In genomic region chr5:147382776-147383175, GRCh38 we compare ENCODE assay signal across 15 cellular contexts.
DNase-seq lines count a peak whose midpoint lies in the region; ATAC-seq and TF ChIP-seq lines count a peak whose summit lies in the region.
"Had no signal": no experiment of that assay in that cellular context is flagged by ENCODE, and none has a peak within 500 bp of the region (broad histone marks: within the 10 kb centered on the region; RNA-seq: fewer than 3 reads in every experiment).

No MANE protein-coding gene starts in this region.

- H3K9ac ChIP-seq in neuronal stem cell (ENCODE audit: low read depth, low read length, poor library complexity): peak overlapping the region; percentile 24
- H3K9ac ChIP-seq: BLaER1 treated with 17β-estradiol and CSF1 and Interleukin-3, amounts not matched to agents 10 nM and 100 nM had no signal

- H3K36me3 ChIP-seq in BJ (ENCODE audit: control insufficient read depth, insufficient read depth, low read length): no peaks in the 10 kb centered on the region
- H3K36me3 ChIP-seq in neuronal stem cell (replicated peaks in 1 of 2; ENCODE audit: control insufficient read depth in 2 of 2, insufficient read depth in 2 of 2, low read length in 2 of 2): no peaks in the 10 kb centered on the region
- no peaks in the 10 kb centered on the region for H3K36me3 ChIP-seq in effector memory CD4-positive, alpha-beta T cell (ENCODE audit: control insufficient read depth, insufficient read depth, low read length)
- H3K36me3 ChIP-seq: BLaER1 treated with 17β-estradiol and CSF1 and Interleukin-3, amounts not matched to agents 10 nM and 100 nM; upper lobe of left lung had no signal

- peak overlapping the region; percentile 84 for H2AFZ ChIP-seq in neuronal stem cell (ENCODE audit: low read length)

- H2BK12ac ChIP-seq in neuronal stem cell (ENCODE audit: low read length): no peak overlapping the region

- peaks cover 4 to 7% of the 10 kb centered on the region in 2 donors for H3K4me1 ChIP-seq in neuronal stem cell (ENCODE audit: control insufficient read depth in 2 of 2, insufficient read depth in 1 of 2, low read depth in 1 of 2, low read length in 2 of 2)
- H3K4me1 ChIP-seq in effector memory CD4-positive, alpha-beta T cell (ENCODE audit: control insufficient read depth, insufficient read depth, low read length, poor library complexity, severe bottlenecking): no peaks in the 10 kb centered on the region
- H3K4me1 ChIP-seq: BLaER1 treated with 17β-estradiol and CSF1 and Interleukin-3, amounts not matched to agents 10 nM and 100 nM; upper lobe of left lung had no signal

- CTCF ChIA-PET in BJ (lab: Yijun Ruan, JAX): interaction anchor here (1.0 to 3.6 kb wide), 5 partner anchors 8 to 177 kb away, joined by 3 to 12 read pairs (median 4); no protein-coding TSS in a partner anchor

- WGBS in neuronal stem cell (ENCODE audit: extremely low coverage in 2 of 2, insufficient read length in 2 of 2, insufficient replicate concordance in 1 of 2), 2 donors: no CpG with 5 or more reads among the region's 4 CpGs

- H4K8ac ChIP-seq in neuronal stem cell (ENCODE audit: low read depth, low read length): no peak overlapping the region

- TF ChIP-seq CTCF in BJ (IDR thresholded peaks at IDR 0.05; ENCODE audit: insufficient read depth, low read depth, low read length) (no peak), fibroblast of the aortic adventitia (IDR thresholded peaks at IDR 0.05; ENCODE audit: insufficient read depth, low read length) (no peak)

- H3K23ac ChIP-seq in neuronal stem cell (ENCODE audit: low read depth, low read length, poor library complexity): no peak overlapping the region

- peaks cover 6 to 16% of the 10 kb centered on the region in 2 donors for H3K9me3 ChIP-seq in neuronal stem cell (replicated peaks in 1 of 2; ENCODE audit: control insufficient read depth in 2 of 2, insufficient read depth in 1 of 2, low read depth in 1 of 2, low read length in 2 of 2)
- H3K9me3 ChIP-seq in effector memory CD4-positive, alpha-beta T cell (ENCODE audit: control insufficient read depth, low read length): no peaks in the 10 kb centered on the region
- H3K9me3 ChIP-seq: upper lobe of left lung had no signal

- H2BK15ac ChIP-seq in neuronal stem cell (ENCODE audit: low read length): no peak overlapping the region

- H3K4me2 ChIP-seq in neuronal stem cell (ENCODE audit: insufficient read depth, low read length, poor library complexity, severe bottlenecking): no peak overlapping the region
- H3K4me2 ChIP-seq: BLaER1 treated with 17β-estradiol and CSF1 and Interleukin-3, amounts not matched to agents 10 nM and 100 nM had no signal

- no peaks in the 10 kb centered on the region for H3K27me3 ChIP-seq in BJ (ENCODE audit: control insufficient read depth, insufficient read depth, low read length)
- no peaks in the 10 kb centered on the region for H3K27me3 ChIP-seq in neuronal stem cell (ENCODE audit: control insufficient read depth in 3 of 3, insufficient read depth in 3 of 3, low read depth in 1 of 3, low read length in 3 of 3)
- H3K27me3 ChIP-seq in effector memory CD4-positive, alpha-beta T cell (replicated peaks; ENCODE audit: control insufficient read depth, insufficient read depth, low read length, poor library complexity, severe bottlenecking): no peaks in the 10 kb centered on the region
- H3K27me3 ChIP-seq: BLaER1 treated with 17β-estradiol and CSF1 and Interleukin-3, amounts not matched to agents 10 nM and 100 nM; upper lobe of left lung had no signal

- no peak overlapping the region for H3K27ac ChIP-seq in neuronal stem cell (replicated peaks; ENCODE audit: low read length)
- H3K27ac ChIP-seq in effector memory CD4-positive, alpha-beta T cell (ENCODE audit: insufficient read depth, low read length, poor library complexity, severe bottlenecking): no peak overlapping the region
- H3K27ac ChIP-seq: BLaER1 treated with 17β-estradiol and CSF1 and Interleukin-3, amounts not matched to agents 10 nM and 100 nM; upper lobe of left lung had no signal

- no peaks in the 10 kb centered on the region for H3K79me1 ChIP-seq in neuronal stem cell (ENCODE audit: low read depth, low read length)

- no peak overlapping the region for H4K91ac ChIP-seq in neuronal stem cell (ENCODE audit: low read depth, low read length, poor library complexity)

- peak overlapping the region; percentile 48 for H3K4me3 ChIP-seq in BJ (ENCODE audit: low read depth, low read length)
- peak overlapping the region; percentile 66 for H3K4me3 ChIP-seq in fibroblast of the aortic adventitia (ENCODE audit: low read depth, low read length)
- no peak overlapping the region for H3K4me3 ChIP-seq in neuronal stem cell (ENCODE audit: low read length in 2 of 2)
- no peak overlapping the region for H3K4me3 ChIP-seq in effector memory CD4-positive, alpha-beta T cell (ENCODE audit: insufficient read depth, low read depth, low read length, poor library complexity, severe bottlenecking)
- H3K4me3 ChIP-seq: BLaER1 treated with 17β-estradiol and CSF1 and Interleukin-3, amounts not matched to agents 10 nM and 100 nM; upper lobe of left lung had no signal

- ATAC-seq in HG02981 (IDR thresholded peaks at IDR 0.05; ENCODE audit: unreplicated experiment): no peak
- ATAC-seq: natural killer cell treated with Interleukin-12 subunit alpha and Interleukin-12 subunit beta and Interleukin-15 and Interleukin-18, amount 100 ng/mL, for 72 hours had no signal

- no peak overlapping the region for H3K18ac ChIP-seq in neuronal stem cell (ENCODE audit: low read length)

- POLR2A ChIA-PET in BJ (lab: Charles Lee): no interaction called here

- no peak overlapping the region for H3K14ac ChIP-seq in neuronal stem cell (ENCODE audit: low read length)

- H2AK5ac ChIP-seq in neuronal stem cell (ENCODE audit: low read depth, low read length): no peak overlapping the region

- no peak overlapping the region for H3K4ac ChIP-seq in neuronal stem cell (ENCODE audit: low read length)

- no peak overlapping the region for H2BK5ac ChIP-seq in neuronal stem cell (ENCODE audit: low read length)

- H2BK120ac ChIP-seq in neuronal stem cell (ENCODE audit: low read depth, low read length): no peak overlapping the region

- no peak for DNase-seq in BJ (ENCODE audit: low read depth)
- DNase-seq in NCI-H82 (lab: John Stamatoyannopoulos, UW): peak; percentile 40
- DNase-seq in fibroblast of the aortic adventitia (ENCODE audit: low read depth): no peak
- no peak for DNase-seq in neuronal stem cell (ENCODE audit: low spot score)
- no peak for DNase-seq in NCI-H146 treated with DMSO at 0.1 percent for 48 hours (lab: John Stamatoyannopoulos, UW; ENCODE audit: unreplicated experiment)
- DNase-seq in NCI-H1092 treated with DMSO at 0.1 percent for 48 hours (lab: John Stamatoyannopoulos, UW): no peak
- no peak for DNase-seq in effector memory CD4-positive, alpha-beta T cell
- DNase-seq: activated gamma-delta T cell, cortex of kidney, NCI-H1417 treated with DMSO at 0.1 percent for 48 hours, RPMI8226, upper lobe of left lung had no signal

Comparison
In these comparisons a context has a peak if more than half of its experiments do, and no peak if none do; other contexts are left out.
1. H3K4me3 ChIP-seq: peak in BJ (single experiment) and fibroblast of the aortic adventitia (single experiment); none in neuronal stem cell (0 of 2) and effector memory CD4-positive, alpha-beta T cell (single experiment).